In the genomic region with DNA sequence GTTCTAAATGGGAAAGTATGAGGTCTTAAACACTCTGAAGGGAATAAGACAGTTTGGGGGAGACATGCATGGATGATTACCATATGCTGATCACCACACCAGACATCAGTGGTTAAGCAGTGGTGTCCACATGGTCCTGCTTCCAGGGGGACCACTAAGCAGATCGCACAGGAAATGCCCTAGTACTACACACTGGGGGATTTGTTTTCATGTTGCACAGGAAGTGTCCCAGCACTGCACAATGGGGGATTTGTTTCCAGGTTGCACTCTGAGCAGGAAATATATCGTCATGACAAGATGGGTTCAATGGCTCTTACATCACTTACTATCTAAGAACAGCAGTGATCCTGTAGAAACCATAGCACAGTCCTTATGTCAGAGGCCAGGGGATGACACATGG, we compare ENCODE assay signal across 10 cellular contexts.
A peak's percentile ranks its signal among the peaks of the same experiment; 100 is the strongest.
DNase-seq lines count a peak whose midpoint lies in the region; ATAC-seq and TF ChIP-seq lines count a peak whose summit lies in the region.
"Had no signal": no experiment of that assay in that cellular context is flagged by ENCODE, and none has a peak within 500 bp of the region (broad histone marks: within the 10 kb centered on the region; RNA-seq: fewer than 3 reads in every experiment).

No MANE protein-coding gene starts in this region.

- H3K9me2 ChIP-seq in GM23338 (ENCODE audit: insufficient read depth): peaks cover 7% of the 10 kb centered on the region

- H4K20me1 ChIP-seq in GM23338 (replicated peaks; ENCODE audit: insufficient read depth): no peaks in the 10 kb centered on the region

- H3K36me3 Mint-ChIP-seq in activated CD4-positive, alpha-beta T cell treated with anti-CD3 and anti-CD28 coated beads, Interleukin-2, amount 10 ng/mL, durations not matched to agents 24 days and 14 days (ENCODE audit: low read depth): peaks cover 2% of the 10 kb centered on the region
- peaks cover 7% of the 10 kb centered on the region; the same call in 2 of the 3 replicates for H3K36me3 Mint-ChIP-seq in GM23338 (ENCODE audit: low read depth)

- no peak overlapping the region for H3K4me3 Mint-ChIP-seq in activated CD4-positive, alpha-beta T cell treated with anti-CD3 and anti-CD28 coated beads, Interleukin-2, amount 10 ng/mL, durations not matched to agents 24 days and 14 days
- no peak overlapping the region for H3K4me3 Mint-ChIP-seq in GM23338

- no peak overlapping the region for H4K8ac ChIP-seq in mesenchymal stem cell (ENCODE audit: low read length)

- H3K4ac ChIP-seq in mesenchymal stem cell (ENCODE audit: low read depth in 1 of 2, low read length in 2 of 2): no peak overlapping the region

- no peak overlapping the region for H4K91ac ChIP-seq in mesenchymal stem cell (ENCODE audit: low read length)

- 44% methylated on average over 2 of the region's 2 CpGs for whole genome bisulfite sequencing in mesenchymal stem cell

- H3K27me3 ChIP-seq in GM23338 (ENCODE audit: insufficient read depth): no peaks in the 10 kb centered on the region
- H3K27me3 ChIP-seq in SJCRH30: no peaks in the 10 kb centered on the region
- peaks cover 0 to 31% of the 10 kb centered on the region in 2 experiments for H3K27me3 ChIP-seq in mesenchymal stem cell (ENCODE audit: control insufficient read depth in 1 of 2, insufficient read depth in 1 of 2, low read length in 2 of 2)
- H3K27me3 ChIP-seq: ascending aorta had no signal

- H2BK15ac ChIP-seq in mesenchymal stem cell (ENCODE audit: low read depth, poor library complexity, severe bottlenecking): no peak overlapping the region

- H3K9me3 ChIP-seq in SJCRH30 (replicated peaks): no peaks in the 10 kb centered on the region
- H3K9me3 ChIP-seq in mesenchymal stem cell (ENCODE audit: control insufficient read depth, low read length): peaks cover 3% of the 10 kb centered on the region
- H3K9me3 ChIP-seq: ascending aorta had no signal

- peak; percentile 61 for DNase-seq in activated CD4-positive, alpha-beta T cell treated with anti-CD3 and anti-CD28 coated beads, Interleukin-2, amount 10 ng/mL, durations not matched to agents 24 days and 14 days
- no peak for DNase-seq in activated CD4-positive, alpha-beta T cell treated with anti-CD3 and anti-CD28 coated beads, Interleukin-2, amount 50 U/mL, for 1 hour
- no peak for DNase-seq in GM23338 (ENCODE audit: low spot score)
- peak; percentile 43 to 54 for DNase-seq in SJCRH30
- DNase-seq in kidney tubule cell (ENCODE audit: low spot score): peak; percentile 3
- DNase-seq in mesenchymal stem cell: no peak
- DNase-seq in 8988T: no peak
- DNase-seq: foreskin fibroblast had no signal

- no peak overlapping the region for H2BK120ac ChIP-seq in mesenchymal stem cell (ENCODE audit: low read depth, low read length)

- no peak overlapping the region for H3K9ac ChIP-seq in mesenchymal stem cell (ENCODE audit: low read length)

- H2AK5ac ChIP-seq in mesenchymal stem cell (ENCODE audit: low read length, severe bottlenecking): no peak overlapping the region

- no peak overlapping the region for H3K27ac ChIP-seq in GM23338 (ENCODE audit: low read depth)
- H3K27ac ChIP-seq in SJCRH30: no peak overlapping the region
- no peak overlapping the region for H3K27ac ChIP-seq in mesenchymal stem cell (ENCODE audit: low read length, poor library complexity, severe bottlenecking)
- H3K27ac ChIP-seq: ascending aorta had no signal

- H3F3A ChIP-seq in GM23338 (replicated peaks; ENCODE audit: low read depth): no peaks in the 10 kb centered on the region

- peaks cover 18% of the 10 kb centered on the region for H3K9me3 Mint-ChIP-seq in activated CD4-positive, alpha-beta T cell treated with anti-CD3 and anti-CD28 coated beads, Interleukin-2, amount 10 ng/mL, durations not matched to agents 24 days and 14 days
- peaks cover 3% of the 10 kb centered on the region; the same call in 1 of the 3 replicates for H3K9me3 Mint-ChIP-seq in GM23338

- H3K79me2 ChIP-seq in GM23338 (replicated peaks; ENCODE audit: insufficient read depth): no peaks in the 10 kb centered on the region

- no peak overlapping the region for H3K4me2 ChIP-seq in GM23338
- H3K4me2 ChIP-seq in mesenchymal stem cell (ENCODE audit: low read length, poor library complexity, severe bottlenecking): no peak overlapping the region

- no peak overlapping the region for H3K23ac ChIP-seq in mesenchymal stem cell (ENCODE audit: low read length in 2 of 2)

- no peak overlapping the region for H3K18ac ChIP-seq in mesenchymal stem cell (ENCODE audit: low read depth in 1 of 2, low read length in 2 of 2)

- H3K36me3 ChIP-seq in GM23338 (ENCODE audit: insufficient read depth): no peaks in the 10 kb centered on the region
- H3K36me3 ChIP-seq in SJCRH30: no peaks in the 10 kb centered on the region
- H3K36me3 ChIP-seq in mesenchymal stem cell (ENCODE audit: control insufficient read depth in 1 of 2, insufficient read depth in 2 of 2, low read depth in 1 of 2, low read length in 2 of 2): no peaks in the 10 kb centered on the region
- H3K36me3 ChIP-seq: ascending aorta had no signal

- peak overlapping the region; percentile 47; the same call in 1 of the 2 replicates for H2AFZ ChIP-seq in GM23338
- no peak overlapping the region for H2AFZ ChIP-seq in mesenchymal stem cell (ENCODE audit: low read depth, low read length)

- H2BK5ac ChIP-seq in mesenchymal stem cell (ENCODE audit: low read depth, low read length, poor library complexity, severe bottlenecking): no peak overlapping the region

- H3K27ac Mint-ChIP-seq in activated CD4-positive, alpha-beta T cell treated with anti-CD3 and anti-CD28 coated beads, Interleukin-2, amount 10 ng/mL, durations not matched to agents 24 days and 14 days: no peak overlapping the region
- H3K27ac Mint-ChIP-seq in GM23338: no peak overlapping the region

- ATAC-seq in GM23338 (no peak), GM19397 (IDR thresholded peaks at IDR 0.05; ENCODE audit: unreplicated experiment) (no peak)

- no peak overlapping the region for H2BK12ac ChIP-seq in mesenchymal stem cell (ENCODE audit: low read length in 2 of 2)

- H3K79me1 ChIP-seq in mesenchymal stem cell (replicated peaks; ENCODE audit: low read length, poor library complexity, severe bottlenecking): no peaks in the 10 kb centered on the region

- H3K27me3 Mint-ChIP-seq in activated CD4-positive, alpha-beta T cell treated with anti-CD3 and anti-CD28 coated beads, Interleukin-2, amount 10 ng/mL, durations not matched to agents 24 days and 14 days: no peaks in the 10 kb centered on the region
- H3K27me3 Mint-ChIP-seq in GM23338 (ENCODE audit: insufficient read depth, low read depth, poor library complexity): peaks cover 6% of the 10 kb centered on the region

- no peak overlapping the region for H3K14ac ChIP-seq in mesenchymal stem cell (ENCODE audit: low read length in 2 of 2)

- intact Hi-C loops in activated CD4-positive, alpha-beta T cell treated with anti-CD3 and anti-CD28 coated beads, Interleukin-2, amount 10 ng/mL, durations not matched to agents 24 days and 14 days (cut with micrococcal nuclease): no loop called here

- peaks cover 15% of the 10 kb centered on the region for H3K4me1 Mint-ChIP-seq in activated CD4-positive, alpha-beta T cell treated with anti-CD3 and anti-CD28 coated beads, Interleukin-2, amount 10 ng/mL, durations not matched to agents 24 days and 14 days
- H3K4me1 Mint-ChIP-seq in GM23338: no peaks in the 10 kb centered on the region

- H3K4me1 ChIP-seq in GM23338 (ENCODE audit: insufficient read depth) (no peaks in the 10 kb centered on the region), SJCRH30 (no peaks in the 10 kb centered on the region), mesenchymal stem cell (ENCODE audit: control insufficient read depth, insufficient read depth, low read depth, low read length) (no peaks in the 10 kb centered on the region)
- H3K4me1 ChIP-seq: ascending aorta had no signal

- no peak overlapping the region for H3K4me3 ChIP-seq in GM23338
- H3K4me3 ChIP-seq in SJCRH30: peak overlapping the region; percentile 24; the same call in 1 of the 2 replicates
- H3K4me3 ChIP-seq in mesenchymal stem cell (ENCODE audit: insufficient read depth in 1 of 2, low read depth in 1 of 2, low read length in 2 of 2): no peak overlapping the region
- H3K4me3 ChIP-seq: ascending aorta had no signal

- TF ChIP-seq CTCF in GM23338 (conservative IDR thresholded peaks at IDR 0.05; ENCODE audit: low read depth in 2 of 2): no peak

TF ChIP-seq in GM23338, 12 proteins besides CTCF, POLR2A, EP300 and RAD21:
- TF ChIP-seq, protein P1, sequence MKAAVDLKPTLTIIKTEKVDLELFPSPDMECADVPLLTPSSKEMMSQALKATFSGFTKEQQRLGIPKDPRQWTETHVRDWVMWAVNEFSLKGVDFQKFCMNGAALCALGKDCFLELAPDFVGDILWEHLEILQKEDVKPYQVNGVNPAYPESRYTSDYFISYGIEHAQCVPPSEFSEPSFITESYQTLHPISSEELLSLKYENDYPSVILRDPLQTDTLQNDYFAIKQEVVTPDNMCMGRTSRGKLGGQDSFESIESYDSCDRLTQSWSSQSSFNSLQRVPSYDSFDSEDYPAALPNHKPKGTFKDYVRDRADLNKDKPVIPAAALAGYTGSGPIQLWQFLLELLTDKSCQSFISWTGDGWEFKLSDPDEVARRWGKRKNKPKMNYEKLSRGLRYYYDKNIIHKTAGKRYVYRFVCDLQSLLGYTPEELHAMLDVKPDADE (IDR thresholded peaks at IDR 0.05): no peak
- TF ChIP-seq CREB1 (CRISPR knock-in tag; IDR thresholded peaks at IDR 0.05; ENCODE audit: low read depth): 0 out of 2 replicates have a peak, but pooled peaks have one; percentile 38

Comparison
In these comparisons a context has a peak if more than half of its experiments do, and no peak if none do; other contexts are left out.
1. DNase-seq: peak in activated CD4-positive, alpha-beta T cell treated with anti-CD3 and anti-CD28 coated beads, Interleukin-2, amount 10 ng/mL, durations not matched to agents 24 days and 14 days (single experiment), SJCRH30 (2 of 2) and kidney tubule cell (single experiment); none in activated CD4-positive, alpha-beta T cell treated with anti-CD3 and anti-CD28 coated beads, Interleukin-2, amount 50 U/mL, for 1 hour (single experiment), GM23338 (single experiment), mesenchymal stem cell (single experiment) and 8988T (single experiment).